Comparison of ENCODE assay signal across 2 cellular contexts in the genomic region with DNA sequence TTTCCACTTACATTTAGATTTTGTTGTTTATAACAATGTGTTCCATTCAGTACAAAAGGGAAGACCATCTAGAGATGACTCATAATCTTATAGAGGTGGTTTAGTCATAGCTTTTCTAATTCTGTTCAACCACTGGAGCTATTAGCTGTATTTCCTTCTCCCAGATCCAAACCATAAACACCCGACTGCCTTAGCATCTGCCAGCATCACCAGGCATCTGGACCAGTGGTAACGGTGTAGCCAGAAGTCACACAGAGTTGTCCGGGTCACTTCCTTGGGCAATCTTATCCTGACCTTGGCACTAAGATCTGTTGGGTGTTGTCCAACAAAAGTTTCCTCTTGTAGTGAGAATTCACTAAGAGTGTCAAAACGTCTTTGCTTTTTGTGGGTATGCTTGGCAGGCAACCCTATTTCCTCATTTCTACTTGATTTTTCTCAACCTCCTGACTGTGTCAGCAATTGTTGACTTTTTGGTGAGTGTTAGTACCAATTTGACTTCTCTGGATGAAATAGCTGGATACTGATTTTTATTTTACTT.
TF ChIP-seq lines count a peak whose summit lies in the region.

No MANE protein-coding gene starts in this region.

TF ChIP-seq in SK-N-SH, 30 proteins besides CTCF, POLR2A, EP300 and RAD21 (continues in another document):
- TF ChIP-seq NRF1 (IDR thresholded peaks at IDR 0.05; ENCODE audit: low read depth, low read length) (no peak), NFIC (IDR thresholded peaks at IDR 0.05; ENCODE audit: borderline replicate concordance) (peak; percentile 85), RCOR1 (IDR thresholded peaks at IDR 0.05; ENCODE audit: low read length) (no peak), GABPA (IDR thresholded peaks at IDR 0.05; ENCODE audit: low read depth) (no peak), YY1 (IDR thresholded peaks at IDR 0.05; ENCODE audit: low read depth) (peak; percentile 9; the same call in 1 of the 2 replicates), RXRA (IDR thresholded peaks at IDR 0.05; ENCODE audit: borderline replicate concordance, low read depth) (peak; percentile 83; the same call in 1 of the 2 replicates), TCF12 (IDR thresholded peaks at IDR 0.05) (peak; percentile 88), RFX5 (IDR thresholded peaks at IDR 0.05; ENCODE audit: low read length) (no peak), FOXJ3 (CRISPR knock-in tag; IDR thresholded peaks at IDR 0.05) (no peak), JUND (IDR thresholded peaks at IDR 0.05) (peak; percentile 86), TEAD4 (IDR thresholded peaks at IDR 0.05; ENCODE audit: borderline replicate concordance, insufficient read depth) (peak; percentile 37; the same call in 1 of the 2 replicates), SMC3 (IDR thresholded peaks at IDR 0.05; ENCODE audit: low read depth, low read length) (no peak), FOSL2 (IDR thresholded peaks at IDR 0.05; ENCODE audit: borderline replicate concordance, low read depth) (peak; percentile 90), SIN3A (IDR thresholded peaks at IDR 0.05; ENCODE audit: borderline replicate concordance, low read depth, low read length) (no peak), MEF2A (IDR thresholded peaks at IDR 0.05; ENCODE audit: borderline replicate concordance, low read depth) (peak; percentile 56), FOXM1 (IDR thresholded peaks at IDR 0.05; ENCODE audit: low read depth) (peak; percentile 21; the same call in 1 of the 2 replicates), MXI1 (IDR thresholded peaks at IDR 0.05; ENCODE audit: low read depth, low read length) (no peak), TAF1 (IDR thresholded peaks at IDR 0.05; ENCODE audit: borderline replicate concordance, low read depth, low read length) (no peak), GATA2 (CRISPR knock-in tag; IDR thresholded peaks at IDR 0.05) (no peak), POLR2AphosphoS5 (IDR thresholded peaks at IDR 0.05; ENCODE audit: low read depth, low read length) (no peak; the same call in 1 of the 2 replicates)
- TF ChIP-seq, protein P1, sequence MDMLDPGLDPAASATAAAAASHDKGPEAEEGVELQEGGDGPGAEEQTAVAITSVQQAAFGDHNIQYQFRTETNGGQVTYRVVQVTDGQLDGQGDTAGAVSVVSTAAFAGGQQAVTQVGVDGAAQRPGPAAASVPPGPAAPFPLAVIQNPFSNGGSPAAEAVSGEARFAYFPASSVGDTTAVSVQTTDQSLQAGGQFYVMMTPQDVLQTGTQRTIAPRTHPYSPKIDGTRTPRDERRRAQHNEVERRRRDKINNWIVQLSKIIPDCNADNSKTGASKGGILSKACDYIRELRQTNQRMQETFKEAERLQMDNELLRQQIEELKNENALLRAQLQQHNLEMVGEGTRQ (IDR thresholded peaks at IDR 0.05; ENCODE audit: borderline replicate concordance, low read depth, low read length): no peak
- TF ChIP-seq, protein P2, sequence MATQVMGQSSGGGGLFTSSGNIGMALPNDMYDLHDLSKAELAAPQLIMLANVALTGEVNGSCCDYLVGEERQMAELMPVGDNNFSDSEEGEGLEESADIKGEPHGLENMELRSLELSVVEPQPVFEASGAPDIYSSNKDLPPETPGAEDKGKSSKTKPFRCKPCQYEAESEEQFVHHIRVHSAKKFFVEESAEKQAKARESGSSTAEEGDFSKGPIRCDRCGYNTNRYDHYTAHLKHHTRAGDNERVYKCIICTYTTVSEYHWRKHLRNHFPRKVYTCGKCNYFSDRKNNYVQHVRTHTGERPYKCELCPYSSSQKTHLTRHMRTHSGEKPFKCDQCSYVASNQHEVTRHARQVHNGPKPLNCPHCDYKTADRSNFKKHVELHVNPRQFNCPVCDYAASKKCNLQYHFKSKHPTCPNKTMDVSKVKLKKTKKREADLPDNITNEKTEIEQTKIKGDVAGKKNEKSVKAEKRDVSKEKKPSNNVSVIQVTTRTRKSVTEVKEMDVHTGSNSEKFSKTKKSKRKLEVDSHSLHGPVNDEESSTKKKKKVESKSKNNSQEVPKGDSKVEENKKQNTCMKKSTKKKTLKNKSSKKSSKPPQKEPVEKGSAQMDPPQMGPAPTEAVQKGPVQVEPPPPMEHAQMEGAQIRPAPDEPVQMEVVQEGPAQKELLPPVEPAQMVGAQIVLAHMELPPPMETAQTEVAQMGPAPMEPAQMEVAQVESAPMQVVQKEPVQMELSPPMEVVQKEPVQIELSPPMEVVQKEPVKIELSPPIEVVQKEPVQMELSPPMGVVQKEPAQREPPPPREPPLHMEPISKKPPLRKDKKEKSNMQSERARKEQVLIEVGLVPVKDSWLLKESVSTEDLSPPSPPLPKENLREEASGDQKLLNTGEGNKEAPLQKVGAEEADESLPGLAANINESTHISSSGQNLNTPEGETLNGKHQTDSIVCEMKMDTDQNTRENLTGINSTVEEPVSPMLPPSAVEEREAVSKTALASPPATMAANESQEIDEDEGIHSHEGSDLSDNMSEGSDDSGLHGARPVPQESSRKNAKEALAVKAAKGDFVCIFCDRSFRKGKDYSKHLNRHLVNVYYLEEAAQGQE (IDR thresholded peaks at IDR 0.05; ENCODE audit: low read depth, low read length): no peak
- TF ChIP-seq, protein P3, sequence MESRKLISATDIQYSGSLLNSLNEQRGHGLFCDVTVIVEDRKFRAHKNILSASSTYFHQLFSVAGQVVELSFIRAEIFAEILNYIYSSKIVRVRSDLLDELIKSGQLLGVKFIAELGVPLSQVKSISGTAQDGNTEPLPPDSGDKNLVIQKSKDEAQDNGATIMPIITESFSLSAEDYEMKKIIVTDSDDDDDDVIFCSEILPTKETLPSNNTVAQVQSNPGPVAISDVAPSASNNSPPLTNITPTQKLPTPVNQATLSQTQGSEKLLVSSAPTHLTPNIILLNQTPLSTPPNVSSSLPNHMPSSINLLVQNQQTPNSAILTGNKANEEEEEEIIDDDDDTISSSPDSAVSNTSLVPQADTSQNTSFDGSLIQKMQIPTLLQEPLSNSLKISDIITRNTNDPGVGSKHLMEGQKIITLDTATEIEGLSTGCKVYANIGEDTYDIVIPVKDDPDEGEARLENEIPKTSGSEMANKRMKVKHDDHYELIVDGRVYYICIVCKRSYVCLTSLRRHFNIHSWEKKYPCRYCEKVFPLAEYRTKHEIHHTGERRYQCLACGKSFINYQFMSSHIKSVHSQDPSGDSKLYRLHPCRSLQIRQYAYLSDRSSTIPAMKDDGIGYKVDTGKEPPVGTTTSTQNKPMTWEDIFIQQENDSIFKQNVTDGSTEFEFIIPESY (IDR thresholded peaks at IDR 0.05; ENCODE audit: borderline replicate concordance, low read depth): no peak
- TF ChIP-seq, protein P4, sequence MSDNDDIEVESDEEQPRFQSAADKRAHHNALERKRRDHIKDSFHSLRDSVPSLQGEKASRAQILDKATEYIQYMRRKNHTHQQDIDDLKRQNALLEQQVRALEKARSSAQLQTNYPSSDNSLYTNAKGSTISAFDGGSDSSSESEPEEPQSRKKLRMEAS (IDR thresholded peaks at IDR 0.05; ENCODE audit: low read depth): peak; percentile 55; the same call in 1 of the 2 replicates
- TF ChIP-seq, protein P5, sequence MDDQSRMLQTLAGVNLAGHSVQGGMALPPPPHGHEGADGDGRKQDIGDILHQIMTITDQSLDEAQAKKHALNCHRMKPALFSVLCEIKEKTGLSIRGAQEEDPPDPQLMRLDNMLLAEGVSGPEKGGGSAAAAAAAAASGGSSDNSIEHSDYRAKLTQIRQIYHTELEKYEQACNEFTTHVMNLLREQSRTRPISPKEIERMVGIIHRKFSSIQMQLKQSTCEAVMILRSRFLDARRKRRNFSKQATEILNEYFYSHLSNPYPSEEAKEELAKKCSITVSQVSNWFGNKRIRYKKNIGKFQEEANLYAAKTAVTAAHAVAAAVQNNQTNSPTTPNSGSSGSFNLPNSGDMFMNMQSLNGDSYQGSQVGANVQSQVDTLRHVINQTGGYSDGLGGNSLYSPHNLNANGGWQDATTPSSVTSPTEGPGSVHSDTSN (IDR thresholded peaks at IDR 0.05): 0 out of 2 replicates have a peak, but pooled peaks have one; percentile 1

TF ChIP-seq in endothelial cell of umbilical vein, 7 proteins besides CTCF, POLR2A, EP300 and RAD21:
- TF ChIP-seq MYC (IDR thresholded peaks at IDR 0.05; ENCODE audit: low read depth, low read length) (no peak), GATA2 (IDR thresholded peaks at IDR 0.05; ENCODE audit: insufficient read depth, insufficient read length, low read depth, low read length) (peak; percentile 70), EZH2 (IDR thresholded peaks at IDR 0.05; ENCODE audit: borderline replicate concordance, low read depth, low read length, severe bottlenecking) (no peak), JUN (IDR thresholded peaks at IDR 0.05; ENCODE audit: borderline replicate concordance, insufficient read depth, insufficient read length, low read depth) (peak; percentile 95), POLR2AphosphoS5 (IDR thresholded peaks at IDR 0.05; ENCODE audit: insufficient read depth, low read depth, low read length) (peak; percentile 58), FOS (IDR thresholded peaks at IDR 0.05; ENCODE audit: borderline replicate concordance, insufficient read depth, low read length) (peak; percentile 94)
- TF ChIP-seq, protein P4 (IDR thresholded peaks at IDR 0.05; ENCODE audit: insufficient read depth, insufficient read length): no peak
